ENCODE assay signal across 12 cellular contexts in genomic region chr3:32577174-32577573, GRCh38. TPM values are rescaled to one million over a fixed set of nuclear protein-coding genes. Genes with fewer than 3 reads are reported as not detected.
DNase-seq lines count a peak whose midpoint lies in the region; ATAC-seq and TF ChIP-seq lines count a peak whose summit lies in the region.
"Had no signal": no experiment of that assay in that cellular context is flagged by ENCODE, and none has a peak within 500 bp of the region (broad histone marks: within the 10 kb centered on the region; RNA-seq: fewer than 3 reads in every experiment).

No MANE protein-coding gene starts in this region.

- H3K4me3 Mint-ChIP-seq in natural killer cell treated with Interleukin-12 subunit alpha and Interleukin-12 subunit beta and Interleukin-15 and Interleukin-18, amount 100 ng/mL, for 72 hours = peak overlapping the region; percentile 84
- no peak overlapping the region for H3K4me3 Mint-ChIP-seq in natural killer cell
- peak overlapping the region; percentile 73 for H3K4me3 Mint-ChIP-seq in dendritic cell treated with granulocyte-macrophage colony-stimulating factor and Interleukin-4, amounts not matched to agents 40 ng/mL and 50 ng/mL, for 4 days
- no peak overlapping the region for H3K4me3 Mint-ChIP-seq in memory B cell

- no peak for ATAC-seq in natural killer cell treated with Interleukin-12 subunit alpha and Interleukin-12 subunit beta and Interleukin-15 and Interleukin-18, amount 100 ng/mL, for 72 hours
- no peak for ATAC-seq in natural killer cell
- ATAC-seq in memory B cell (ENCODE audit: low read depth) = no peak
- ATAC-seq in GM21360 (IDR thresholded peaks at IDR 0.05; ENCODE audit: unreplicated experiment) = no peak
- no peak for ATAC-seq in GM18858 (IDR thresholded peaks at IDR 0.05; ENCODE audit: unreplicated experiment)
- ATAC-seq in HG02759 (IDR thresholded peaks at IDR 0.05; ENCODE audit: unreplicated experiment) = no peak

- TF ChIP-seq CTCF in natural killer cell (IDR thresholded peaks at IDR 0.05) = no peak

- peaks cover 5 to 13% of the 10 kb centered on the region in 2 donors for H3K4me1 Mint-ChIP-seq in natural killer cell treated with Interleukin-12 subunit alpha and Interleukin-12 subunit beta and Interleukin-15 and Interleukin-18, amount 100 ng/mL, for 72 hours (ENCODE audit: low read depth in 2 of 2)
- peaks cover 8 to 15% of the 10 kb centered on the region in 2 donors for H3K4me1 Mint-ChIP-seq in natural killer cell
- H3K4me1 Mint-ChIP-seq in dendritic cell treated with granulocyte-macrophage colony-stimulating factor and Interleukin-4, amounts not matched to agents 40 ng/mL and 50 ng/mL, for 4 days (ENCODE audit: low read depth) = peaks cover 16% of the 10 kb centered on the region
- H3K4me1 Mint-ChIP-seq in memory B cell = peaks cover 14% of the 10 kb centered on the region

- H3K9me3 Mint-ChIP-seq in natural killer cell treated with Interleukin-12 subunit alpha and Interleukin-12 subunit beta and Interleukin-15 and Interleukin-18, amount 100 ng/mL, for 72 hours = no peaks in the 10 kb centered on the region
- no peaks in the 10 kb centered on the region for H3K9me3 Mint-ChIP-seq in natural killer cell
- no peaks in the 10 kb centered on the region for H3K9me3 Mint-ChIP-seq in dendritic cell treated with granulocyte-macrophage colony-stimulating factor and Interleukin-4, amounts not matched to agents 40 ng/mL and 50 ng/mL, for 4 days
- H3K9me3 Mint-ChIP-seq in memory B cell = no peaks in the 10 kb centered on the region
- H3K9me3 Mint-ChIP-seq: activated CD8-positive, alpha-beta T cell treated with anti-CD3 and anti-CD28 coated beads for 36 hours; naive B cell had no signal

- H3K27me3 Mint-ChIP-seq in natural killer cell treated with Interleukin-12 subunit alpha and Interleukin-12 subunit beta and Interleukin-15 and Interleukin-18, amount 100 ng/mL, for 72 hours = peaks cover 0 to 4% of the 10 kb centered on the region in 2 donors
- peaks cover 0 to 5% of the 10 kb centered on the region in 2 donors for H3K27me3 Mint-ChIP-seq in natural killer cell (ENCODE audit: low read depth in 2 of 2)
- no peaks in the 10 kb centered on the region for H3K27me3 Mint-ChIP-seq in dendritic cell treated with granulocyte-macrophage colony-stimulating factor and Interleukin-4, amounts not matched to agents 40 ng/mL and 50 ng/mL, for 4 days
- no peaks in the 10 kb centered on the region for H3K27me3 Mint-ChIP-seq in memory B cell
- H3K27me3 Mint-ChIP-seq: activated CD8-positive, alpha-beta T cell treated with anti-CD3 and anti-CD28 coated beads for 36 hours; naive B cell had no signal

- no peaks in the 10 kb centered on the region for H3K36me3 Mint-ChIP-seq in natural killer cell treated with Interleukin-12 subunit alpha and Interleukin-12 subunit beta and Interleukin-15 and Interleukin-18, amount 100 ng/mL, for 72 hours
- no peaks in the 10 kb centered on the region for H3K36me3 Mint-ChIP-seq in natural killer cell
- H3K36me3 Mint-ChIP-seq in dendritic cell treated with granulocyte-macrophage colony-stimulating factor and Interleukin-4, amounts not matched to agents 40 ng/mL and 50 ng/mL, for 4 days (ENCODE audit: low read depth) = no peaks in the 10 kb centered on the region
- H3K36me3 Mint-ChIP-seq in memory B cell = no peaks in the 10 kb centered on the region
- H3K36me3 Mint-ChIP-seq: naive B cell had no signal

- peak overlapping the region; percentile 84 for H3K27ac Mint-ChIP-seq in natural killer cell treated with Interleukin-12 subunit alpha and Interleukin-12 subunit beta and Interleukin-15 and Interleukin-18, amount 100 ng/mL, for 72 hours
- H3K27ac Mint-ChIP-seq in natural killer cell (peak overlapping the region in 1 of 2 donors; percentile 35), memory B cell (peak overlapping the region; percentile 78)
- H3K27ac Mint-ChIP-seq in dendritic cell treated with granulocyte-macrophage colony-stimulating factor and Interleukin-4, amounts not matched to agents 40 ng/mL and 50 ng/mL, for 4 days = no peak overlapping the region

- no peak for DNase-seq in natural killer cell treated with Interleukin-12 subunit alpha and Interleukin-12 subunit beta and Interleukin-15 and Interleukin-18, amount 100 ng/mL, for 72 hours (ENCODE audit: low spot score)
- no peak for DNase-seq in natural killer cell
- no peak for DNase-seq in memory B cell (ENCODE audit: low spot score in 2 of 2)
- no peak for DNase-seq in D341Med (ENCODE audit: low spot score)
- DNase-seq: activated naive CD4-positive, alpha-beta T cell treated with anti-CD3 and anti-CD28 coated beads, Interleukin-2, amount 50 U/mL, for 16 hours; NCI-H1436 had no signal

- intact Hi-C loops in natural killer cell (cut with micrococcal nuclease) = no loop called here
- intact Hi-C loops in dendritic cell treated with granulocyte-macrophage colony-stimulating factor and Interleukin-4, amounts not matched to agents 40 ng/mL and 50 ng/mL, for 4 days (cut with micrococcal nuclease) = loop anchor here (10.0 kb wide), 1 partner anchor 182 kb away; the partner anchor contains the start of gene CMTM7

RNA-seq across cellular contexts. Expression of gene DYNC1LI1, which starts 6.5 kb away (rescaled TPM):
- total RNA-seq in natural killer cell treated with Interleukin-12 subunit alpha and Interleukin-12 subunit beta and Interleukin-15 and Interleukin-18, amount 100 ng/mL, for 72 hours = 10 to 100 TPM; 38.8 to 45.4 TPM
- 10 to 100 TPM; 35.9 to 49.2 (median 39.9) TPM for total RNA-seq in natural killer cell

Comparison
In these comparisons a context has a peak if more than half of its experiments do, and no peak if none do; other contexts are left out.
1. H3K4me3 Mint-ChIP-seq: peak in natural killer cell treated with Interleukin-12 subunit alpha and Interleukin-12 subunit beta and Interleukin-15 and Interleukin-18, amount 100 ng/mL, for 72 hours (single experiment) and dendritic cell treated with granulocyte-macrophage colony-stimulating factor and Interleukin-4, amounts not matched to agents 40 ng/mL and 50 ng/mL, for 4 days (single experiment); none in natural killer cell (single experiment) and memory B cell (single experiment).